8 cellular contexts compared by ENCODE assay signal in genomic region chr17:31900877-31901276, GRCh38. TPM values are rescaled to one million over a fixed set of nuclear protein-coding genes. Genes with fewer than 3 reads are reported as not detected.
A peak's percentile ranks its signal among the peaks of the same experiment; 100 is the strongest.
DNase-seq lines count a peak whose midpoint lies in the region; ATAC-seq and TF ChIP-seq lines count a peak whose summit lies in the region.

No MANE protein-coding gene starts in this region.

- DNase-seq in DMS 273 (lab: John Stamatoyannopoulos, UW; ENCODE audit: unreplicated experiment) (peak; percentile 42), DMS 273 treated with DMSO at 0.1 percent for 48 hours (lab: John Stamatoyannopoulos, UW) (no peak), RWPE1 (ENCODE audit: low spot score) (peak; percentile 36), spleen (no peak), anterior cingulate cortex (lab: John Stamatoyannopoulos, UW) (no peak)
- no peak for DNase-seq in activated CD4-positive, alpha-beta T cell treated with anti-CD3 and anti-CD28 coated beads for 1 hour

- H3K36me3 ChIP-seq in gastroesophageal sphincter (peaks cover 0 to 37% of the 10 kb centered on the region in 2 donors), spleen (peaks cover 6 to 42% (median 35%) of the 10 kb centered on the region in 6 donors)

- TF ChIP-seq EP300 in gastroesophageal sphincter (IDR thresholded peaks at IDR 0.05): no peak

- H3K27ac ChIP-seq in RWPE1: peak overlapping the region; percentile 77
- H3K27ac ChIP-seq in gastroesophageal sphincter: peak overlapping the region in 3 of 4 donors; percentile 76 to 80 (median 77)
- peak overlapping the region in 6 of 8 donors; percentile 71 to 87 (median 82) for H3K27ac ChIP-seq in spleen

- TF ChIP-seq CTCF in RWPE1 (conservative IDR thresholded peaks at IDR 0.05; ENCODE audit: low read depth) (no peak), gastroesophageal sphincter (IDR thresholded peaks at IDR 0.05) (no peak), spleen (IDR thresholded peaks at IDR 0.05 in 8 of 11, conservative IDR thresholded peaks at IDR 0.05 in 3 of 11) (no peak)

- H3K27me3 ChIP-seq in gastroesophageal sphincter: no peaks in the 10 kb centered on the region
- H3K27me3 ChIP-seq in spleen (replicated peaks in 1 of 7): no peaks in the 10 kb centered on the region

- POLR2A ChIA-PET in RWPE1 (lab: Yijun Ruan, JAX; ENCODE audit: low non-redundant PET): interaction anchor here (0.5 kb wide), 1 partner anchor 17 kb away, joined by 3 read pairs; no protein-coding TSS in a partner anchor

- CTCF ChIA-PET in RWPE1 (lab: Yijun Ruan, JAX): interaction anchor here (1.3 kb wide), 1 partner anchor 58 kb away, joined by 5 read pairs; no protein-coding TSS in a partner anchor

- H3K9me3 ChIP-seq in gastroesophageal sphincter: no peaks in the 10 kb centered on the region
- no peaks in the 10 kb centered on the region for H3K9me3 ChIP-seq in spleen

- peak overlapping the region; percentile 62 to 98 for H3K4me3 ChIP-seq in gastroesophageal sphincter
- H3K4me3 ChIP-seq in spleen: peak overlapping the region; percentile 67 to 93 (median 87)

- WGBS in gastroesophageal sphincter (ENCODE audit: low coverage in 1 of 2), 2 donors: 8% methylated on average over 5 of the region's 5 CpGs
- 10 to 19% (median 14%) methylated on average over 5 of the region's 5 CpGs for WGBS in spleen, 5 donors

- ATAC-seq in gastroesophageal sphincter: no peak
- ATAC-seq in GM19455 (IDR thresholded peaks at IDR 0.05; ENCODE audit: unreplicated experiment): no peak

- intact Hi-C loops in spleen (cut with DNase I; ENCODE audit: low total_unique reads): no loop called here

- TF ChIP-seq POLR2A in gastroesophageal sphincter (IDR thresholded peaks at IDR 0.05): no peak
- TF ChIP-seq POLR2A in spleen (IDR thresholded peaks at IDR 0.05): no peak

- H3K4me1 ChIP-seq in gastroesophageal sphincter (peaks cover 0 to 29% (median 9%) of the 10 kb centered on the region in 3 donors), spleen (peaks cover 12 to 45% (median 29%) of the 10 kb centered on the region in 6 donors)

RNA-seq across cellular contexts. Expression of gene UTP6, which starts 0.6 kb away (rescaled TPM):
- total RNA-seq in gastroesophageal sphincter: 10 to 100 TPM; 28.5 to 43.3 (median 31.4) TPM
- 10 to 100 TPM; 38.0 to 75.2 (median 51.4) TPM for total RNA-seq in spleen
- 100 to 1,000 TPM in 1 of 3 donors, 10 to 100 TPM in 2; 77.6 to 141 (median 87.0) TPM for polyA plus RNA-seq in spleen

RNA-seq across cellular contexts. Expression of gene SUZ12, which starts 35.9 kb away (rescaled TPM):
- total RNA-seq in gastroesophageal sphincter: 10 to 100 TPM; 19.0 to 26.3 (median 22.7) TPM
- total RNA-seq in spleen: 10 to 100 TPM; 29.1 to 38.7 (median 30.7) TPM
- 10 to 100 TPM; 14.9 to 18.4 (median 15.5) TPM for polyA plus RNA-seq in spleen

RNA-seq across cellular contexts. Expression of gene COPRS, which starts 41.8 kb away (rescaled TPM):
- total RNA-seq in gastroesophageal sphincter: 100 to 1,000 TPM in 3 of 4 donors, 10 to 100 TPM in 1; 91.1 to 148 (median 140) TPM
- 10 to 100 TPM; 16.4 to 43.3 (median 21.0) TPM for total RNA-seq in spleen
- 10 to 100 TPM; 33.0 to 51.3 (median 48.4) TPM for polyA plus RNA-seq in spleen

Comparison
In these comparisons a context has a peak if more than half of its experiments do, and no peak if none do; other contexts are left out.
1. DNase-seq: peak in DMS 273 (single experiment) and RWPE1 (single experiment); none in DMS 273 treated with DMSO at 0.1 percent for 48 hours (single experiment), spleen (single experiment), activated CD4-positive, alpha-beta T cell treated with anti-CD3 and anti-CD28 coated beads for 1 hour (single experiment) and anterior cingulate cortex (0 of 58).
2. Peak in every context shown above with its lines, with median percentiles within 50 percentile points of each other: H3K27ac ChIP-seq.